25 cellular contexts compared by ENCODE assay signal in genomic region chr20:37973059-37973910, GRCh38.
"Had no signal": no experiment of that assay in that cellular context is flagged by ENCODE, and none has a peak within 500 bp of the region (broad histone marks: within the 10 kb centered on the region; RNA-seq: fewer than 3 reads in every experiment).

No MANE protein-coding gene starts in this region.

- H3K36me3 ChIP-seq: gastrocnemius medialis, heart right ventricle, left ventricle myocardium inferior, pancreas, thoracic aorta had no signal

- H3K9me3 ChIP-seq: gastrocnemius medialis, pancreas, thoracic aorta had no signal

- H3K4me1 ChIP-seq: gastrocnemius medialis, pancreas, stomach had no signal

- ATAC-seq: esophagus mucosa, gastrocnemius medialis, heart right ventricle, pancreas, right cardiac atrium had no signal

- DNase-seq: cortex of kidney; dorsolateral prefrontal cortex; effector CD8-positive, alpha-beta T cell; gastrocnemius medialis; heart right ventricle; hypothalamus; left ventricle myocardium inferior; mesenchymal stem cell; midbrain; occipital lobe; pancreas; right cardiac atrium; small intestine; stimulated activated CD4-positive, alpha-beta T cell treated with anti-CD3 and anti-CD28 coated beads, Interleukin-12 subunit alpha, Interleukin-12 subunit beta, amount 100 ng/mL, for 4 hours; stimulated activated naive CD4-positive, alpha-beta T cell; stomach; substantia nigra; trophoblast cell had no signal

- H3K4me3 Mint-ChIP-seq: natural killer cell treated with Interleukin-12 subunit alpha and Interleukin-12 subunit beta and Interleukin-15 and Interleukin-18, amount 100 ng/mL, for 72 hours had no signal

- FAIRE-seq: islet of Langerhans, pancreas, small intestine, urothelium cell line had no signal

- H3K27ac ChIP-seq: dorsolateral prefrontal cortex, gastrocnemius medialis, heart right ventricle, left ventricle myocardium inferior, pancreas, stomach, thoracic aorta had no signal

- H3K27ac Mint-ChIP-seq: natural killer cell treated with Interleukin-12 subunit alpha and Interleukin-12 subunit beta and Interleukin-15 and Interleukin-18, amount 100 ng/mL, for 72 hours; progenitor cell of endocrine pancreas had no signal

- H3K27me3 ChIP-seq: dorsolateral prefrontal cortex, gastrocnemius medialis, heart right ventricle, pancreas, stomach had no signal

- H3K4me3 ChIP-seq: dorsolateral prefrontal cortex, gastrocnemius medialis, heart right ventricle, left ventricle myocardium inferior, lung, pancreas, stomach, thoracic aorta had no signal

- H3K9me3 Mint-ChIP-seq: natural killer cell treated with Interleukin-12 subunit alpha and Interleukin-12 subunit beta and Interleukin-15 and Interleukin-18, amount 100 ng/mL, for 72 hours had no signal
